ENCODE assay signal across 1 cellular context in the genomic region with DNA sequence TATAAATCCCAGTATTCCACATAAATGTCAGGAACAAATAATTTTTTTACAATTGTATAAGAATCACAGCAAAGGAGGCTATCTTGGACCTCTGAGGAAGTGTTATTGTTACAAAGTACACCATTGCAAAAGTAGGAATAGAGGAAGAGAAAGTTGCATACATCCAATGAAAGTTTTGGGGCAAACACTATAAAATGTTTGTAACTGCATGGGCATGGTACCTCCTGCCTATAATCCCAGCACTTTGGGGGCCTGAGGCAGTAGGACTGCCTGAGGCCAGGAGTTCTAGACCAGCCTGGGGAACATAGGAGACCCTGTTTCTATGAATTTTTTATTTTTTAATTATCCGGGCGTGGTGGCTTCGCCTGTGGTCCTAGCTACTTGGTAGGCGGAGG.
TF ChIP-seq lines count a peak whose summit lies in the region.

No MANE protein-coding gene starts in this region.

TF ChIP-seq in K562, 482 proteins besides CTCF, POLR2A, EP300 and RAD21:
- TF ChIP-seq BCOR (IDR thresholded peaks at IDR 0.05) (no peak), RFX7 (CRISPR knock-in tag; IDR thresholded peaks at IDR 0.05) (no peak), E2F4 (CRISPR knock-in tag; IDR thresholded peaks at IDR 0.05; ENCODE audit: low read depth) (no peak), MTA3 (IDR thresholded peaks at IDR 0.05; ENCODE audit: borderline replicate concordance) (no peak), HNRNPK (IDR thresholded peaks at IDR 0.05; ENCODE audit: low read depth, low read length, poor library complexity, severe bottlenecking) (no peak), NR2C2 (CRISPR knock-in tag; IDR thresholded peaks at IDR 0.05) (no peak), NR2C2 (tag; IDR thresholded peaks at IDR 0.05) (no peak), IRF2 (CRISPR knock-in tag; IDR thresholded peaks at IDR 0.05) (no peak), VEZF1 (CRISPR knock-in tag; IDR thresholded peaks at IDR 0.05) (no peak), ZNF644 (tag; IDR thresholded peaks at IDR 0.05; ENCODE audit: low read depth) (no peak), CREM (IDR thresholded peaks at IDR 0.05; ENCODE audit: low read depth) (no peak), RB1 (IDR thresholded peaks at IDR 0.05; ENCODE audit: low read depth) (no peak)
- TF ChIP-seq, protein P1, sequence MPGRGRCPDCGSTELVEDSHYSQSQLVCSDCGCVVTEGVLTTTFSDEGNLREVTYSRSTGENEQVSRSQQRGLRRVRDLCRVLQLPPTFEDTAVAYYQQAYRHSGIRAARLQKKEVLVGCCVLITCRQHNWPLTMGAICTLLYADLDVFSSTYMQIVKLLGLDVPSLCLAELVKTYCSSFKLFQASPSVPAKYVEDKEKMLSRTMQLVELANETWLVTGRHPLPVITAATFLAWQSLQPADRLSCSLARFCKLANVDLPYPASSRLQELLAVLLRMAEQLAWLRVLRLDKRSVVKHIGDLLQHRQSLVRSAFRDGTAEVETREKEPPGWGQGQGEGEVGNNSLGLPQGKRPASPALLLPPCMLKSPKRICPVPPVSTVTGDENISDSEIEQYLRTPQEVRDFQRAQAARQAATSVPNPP (IDR thresholded peaks at IDR 0.05; ENCODE audit: borderline replicate concordance, insufficient read depth, insufficient read length), result no peak
